ENCODE assay signal across 9 cellular contexts in genomic region chr15:75646112-75646943, GRCh38. TPM values are rescaled to one million over a fixed set of nuclear protein-coding genes. Genes with fewer than 3 reads are reported as not detected.
DNase-seq lines count a peak whose midpoint lies in the region; ATAC-seq and TF ChIP-seq lines count a peak whose summit lies in the region.
"Had no signal": no experiment of that assay in that cellular context is flagged by ENCODE, and none has a peak within 500 bp of the region (broad histone marks: within the 10 kb centered on the region; RNA-seq: fewer than 3 reads in every experiment).

No MANE protein-coding gene starts in this region.

- H3K9me3 ChIP-seq in PC-9 (ENCODE audit: insufficient read depth, low read depth) (no peaks in the 10 kb centered on the region), neural progenitor cell (ENCODE audit: low read depth) (no peaks in the 10 kb centered on the region)

- TF ChIP-seq CTCF in BJ (IDR thresholded peaks at IDR 0.05; ENCODE audit: insufficient read depth, low read depth, low read length), result no peak
- no peak for TF ChIP-seq CTCF in PC-9 (conservative IDR thresholded peaks at IDR 0.05)
- no peak for TF ChIP-seq CTCF in endothelial cell (IDR thresholded peaks at IDR 0.05; ENCODE audit: unreplicated experiment)
- TF ChIP-seq CTCF in neural progenitor cell (IDR thresholded peaks at IDR 0.05), result no peak

- peak overlapping the region; percentile 84 for H3K4me3 Mint-ChIP-seq in endothelial cell (ENCODE audit: unreplicated experiment)
- peak overlapping the region; percentile 82 for H3K4me3 Mint-ChIP-seq in neural progenitor cell

- H3K36me3 Mint-ChIP-seq in endothelial cell (ENCODE audit: low read depth, unreplicated experiment) (peaks cover 15% of the 10 kb centered on the region), neural progenitor cell (peaks cover 16% of the 10 kb centered on the region)

- no peak for DNase-seq in BJ (ENCODE audit: low read depth)
- no peak for DNase-seq in PC-9
- DNase-seq in endothelial cell (ENCODE audit: low spot score), result no peak
- DNase-seq in neural progenitor cell (ENCODE audit: low spot score), result no peak
- no peak for DNase-seq in mesenteric fat pad (ENCODE audit: low spot score)
- DNase-seq in DMS153 (lab: John Stamatoyannopoulos, UW), result no peak
- DNase-seq in NCI-H748 treated with DMSO at 0.1 percent for 48 hours (lab: John Stamatoyannopoulos, UW), result no peak
- DNase-seq: NCI-H2081 treated with DMSO at 0.1 percent for 48 hours had no signal

- H3K9me3 Mint-ChIP-seq in endothelial cell (ENCODE audit: unreplicated experiment), result no peaks in the 10 kb centered on the region
- H3K9me3 Mint-ChIP-seq in neural progenitor cell, result no peaks in the 10 kb centered on the region

- H3K4me2 ChIP-seq in PC-9, result peak overlapping the region; percentile 96
- peak overlapping the region; percentile 92 for H3K4me2 ChIP-seq in neural progenitor cell

- peak overlapping the region; percentile 46 for H3K27ac ChIP-seq in PC-9
- H3K27ac ChIP-seq in neural progenitor cell, result no peak overlapping the region

- peaks cover 7% of the 10 kb centered on the region for H4K20me1 ChIP-seq in PC-9 (ENCODE audit: insufficient read depth)
- H4K20me1 ChIP-seq in neural progenitor cell (ENCODE audit: low read depth), result peaks cover 27% of the 10 kb centered on the region

- no peaks in the 10 kb centered on the region for H3K27me3 ChIP-seq in BJ (ENCODE audit: control insufficient read depth, insufficient read depth, low read length)
- H3K27me3 ChIP-seq in PC-9 (ENCODE audit: insufficient read depth, low read depth), result no peaks in the 10 kb centered on the region
- peaks cover 19% of the 10 kb centered on the region for H3K27me3 ChIP-seq in neural progenitor cell

- intact Hi-C loops in PC-9 (cut with micrococcal nuclease; ENCODE audit: unreplicated experiment), result no loop called here

- H3K9me2 ChIP-seq in PC-9 (ENCODE audit: insufficient read depth), result no peaks in the 10 kb centered on the region

- peaks cover 19% of the 10 kb centered on the region for H3F3A ChIP-seq in PC-9 (ENCODE audit: insufficient read depth, low read depth)
- peaks cover 36% of the 10 kb centered on the region for H3F3A ChIP-seq in neural progenitor cell (ENCODE audit: low read depth)

- H3K4me3 ChIP-seq in BJ (ENCODE audit: low read depth, low read length) (peak overlapping the region; percentile 77), PC-9 (peak overlapping the region; percentile 86), neural progenitor cell (peak overlapping the region; percentile 89)

- peaks cover 52% of the 10 kb centered on the region for H3K79me2 ChIP-seq in PC-9 (ENCODE audit: low read depth)
- peaks cover 30% of the 10 kb centered on the region for H3K79me2 ChIP-seq in neural progenitor cell (ENCODE audit: low read depth)

- no peak for ATAC-seq in HG02981 (IDR thresholded peaks at IDR 0.05; ENCODE audit: unreplicated experiment)

- H3K4me1 Mint-ChIP-seq in endothelial cell (ENCODE audit: unreplicated experiment) (peaks cover 47% of the 10 kb centered on the region), neural progenitor cell (peaks cover 40% of the 10 kb centered on the region)

- H3K4me1 ChIP-seq in PC-9 (replicated peaks; ENCODE audit: insufficient read depth) (peaks cover 50% of the 10 kb centered on the region), neural progenitor cell (peaks cover 22% of the 10 kb centered on the region)

- H2AFZ ChIP-seq in PC-9 (peak overlapping the region; percentile 85), neural progenitor cell (replicated peaks) (peak overlapping the region; percentile 89)

- H3K27me3 Mint-ChIP-seq in endothelial cell (ENCODE audit: unreplicated experiment), result peaks cover 27% of the 10 kb centered on the region
- H3K27me3 Mint-ChIP-seq in neural progenitor cell (ENCODE audit: insufficient read depth, low read depth), result peaks cover 10% of the 10 kb centered on the region

- no TSS peak for BruUV-seq in PC-9 (replicated peaks; lab: Mats Ljungman, UMichigan)

- POLR2A ChIA-PET in BJ (lab: Charles Lee), result interaction anchor here (0.6 kb wide), 1 partner anchor 20 kb away, joined by 3 read pairs; no protein-coding TSS in a partner anchor
- POLR2A ChIA-PET in PC-9 (lab: Charles Lee; ENCODE audit: unreplicated experiment), result interaction anchor here (0.6 to 1.4 kb wide), 5 partner anchors 23 to 279 kb away, joined by 3 to 7 read pairs (median 5); partner anchors contain the start of genes MAN2C1 and SIN3A

- CTCF ChIA-PET in BJ (lab: Yijun Ruan, JAX) (interaction anchor here (0.8 to 2.4 kb wide), 4 partner anchors 7 to 27 kb away, joined by 4 to 13 read pairs (median 6); no protein-coding TSS in a partner anchor), PC-9 (lab: Charles Lee) (interaction anchor here (0.9 kb wide), 1 partner anchor 193 kb away, joined by 4 read pairs; no protein-coding TSS in a partner anchor)

- H3K9ac ChIP-seq in neural progenitor cell, result no peak overlapping the region

- H3K27ac Mint-ChIP-seq in endothelial cell (ENCODE audit: unreplicated experiment) (peak overlapping the region; percentile 44), neural progenitor cell (no peak overlapping the region)

- H3K36me3 ChIP-seq in BJ (ENCODE audit: control insufficient read depth, insufficient read depth, low read length), result peaks cover 12% of the 10 kb centered on the region
- no peaks in the 10 kb centered on the region for H3K36me3 ChIP-seq in PC-9 (ENCODE audit: low read depth)
- no peaks in the 10 kb centered on the region for H3K36me3 ChIP-seq in neural progenitor cell

RNA-seq across cellular contexts. Expression of gene SNX33, which starts 1.4 kb away (rescaled TPM):
- 17.3 and 23.5 TPM in 2 replicates for polyA plus RNA-seq in BJ (2011; rRNA removed)
- polyA minus RNA-seq in BJ (2011; rRNA and poly(A)+ RNA removed), result 31.3 and 33.2 TPM in 2 replicates
- 27.8 and 27.9 TPM in 2 replicates for total RNA-seq in PC-9 (2021)
- total RNA-seq in endothelial cell (ENCODE audit: unreplicated experiment), result 17.3 TPM
- 10.1 and 20.7 TPM in 2 replicates for total RNA-seq in neural progenitor cell (ENCODE audit: low replicate concordance)
- 25.1 TPM for total RNA-seq in mesenteric fat pad

RNA-seq across cellular contexts. Expression of gene IMP3, which starts 6.3 kb away (rescaled TPM):
- polyA plus RNA-seq in BJ (2011; rRNA removed), result 36.6 and 37.6 TPM in 2 replicates
- 11.5 and 13.1 TPM in 2 replicates for polyA minus RNA-seq in BJ (2011; rRNA and poly(A)+ RNA removed)
- total RNA-seq in PC-9 (2021), result 45.4 and 53.0 TPM in 2 replicates
- 33.5 TPM for total RNA-seq in endothelial cell (ENCODE audit: unreplicated experiment)
- 62.1 and 96.1 TPM in 2 replicates for total RNA-seq in neural progenitor cell (ENCODE audit: low replicate concordance)
- 67.5 TPM for total RNA-seq in mesenteric fat pad

RNA-seq across cellular contexts. Expression of gene SNUPN, which starts 20.8 kb away (rescaled TPM):
- 25.4 and 33.9 TPM in 2 replicates for polyA plus RNA-seq in BJ (2011; rRNA removed)
- polyA minus RNA-seq in BJ (2011; rRNA and poly(A)+ RNA removed), result 9.9 and 16.0 TPM in 2 replicates
- 37.6 and 40.0 TPM in 2 replicates for total RNA-seq in PC-9 (2021)
- total RNA-seq in endothelial cell (ENCODE audit: unreplicated experiment), result 16.5 TPM
- total RNA-seq in neural progenitor cell (ENCODE audit: low replicate concordance), result 18.4 and 20.7 TPM in 2 replicates
- total RNA-seq in mesenteric fat pad, result 22.0 TPM
